Comparison of ENCODE assay signal across 13 cellular contexts in genomic region chrX:13086793-13087321, GRCh38. TPM values are rescaled to one million over a fixed set of nuclear protein-coding genes. Genes with fewer than 3 reads are reported as not detected.
DNase-seq lines count a peak whose midpoint lies in the region; ATAC-seq and TF ChIP-seq lines count a peak whose summit lies in the region.
"Not testable (repeated sequence)": the region's sequence is repeated elsewhere in the genome, so short reads cannot be mapped to it uniquely, and the experiment has no call there.
"Had no signal": no experiment of that assay in that cellular context is flagged by ENCODE, and none has a peak within 500 bp of the region (broad histone marks: within the 10 kb centered on the region; RNA-seq: fewer than 3 reads in every experiment).

No MANE protein-coding gene starts in this region.

- not testable (repeated sequence) for H3K27me3 Mint-ChIP-seq in activated B cell treated with CpG ODN at 0.5 μM for 24 hours; activated naive CD8-positive, alpha-beta T cell treated with anti-CD3 and anti-CD28 coated beads, Interleukin-2, amount 50 U/mL, for 24 hours; glutamatergic neuron (ENCODE audit: unreplicated experiment)
- peaks cover 63% of the 10 kb centered on the region for H3K27me3 Mint-ChIP-seq in activated T-cell treated with anti-CD3 and anti-CD28 coated beads, Interleukin-2, amount 50 U/mL, for 24 hours

- TF ChIP-seq CTCF in DND-41 (IDR thresholded peaks at IDR 0.05; ENCODE audit: borderline replicate concordance, extremely low read depth, low read length, poor library complexity, severe bottlenecking); OCI-LY3 (IDR thresholded peaks at IDR 0.05; ENCODE audit: low read depth, low read length); activated B cell treated with CpG ODN at 0.5 μM for 24 hours (IDR thresholded peaks at IDR 0.05); glutamatergic neuron (IDR thresholded peaks at IDR 0.05; ENCODE audit: partially characterized antibody, unreplicated experiment); smooth muscle cell (IDR thresholded peaks at IDR 0.05; ENCODE audit: borderline replicate concordance, insufficient read depth, poor library complexity, severe bottlenecking): not testable (repeated sequence)

- CTCF ChIA-PET in activated B cell treated with CpG ODN at 0.5 μM for 24 hours (lab: Charles Lee), result interaction anchor here (1.1 to 2.8 kb wide), 3 partner anchors 108 to 140 kb away, joined by 3 to 22 read pairs (median 4); no protein-coding TSS in a partner anchor

- H3F3A ChIP-seq in smooth muscle cell (ENCODE audit: low read depth), result not testable (repeated sequence)

- H3K36me3 Mint-ChIP-seq in activated B cell treated with CpG ODN at 0.5 μM for 24 hours (ENCODE audit: low read depth); activated T-cell treated with anti-CD3 and anti-CD28 coated beads, Interleukin-2, amount 50 U/mL, for 24 hours (ENCODE audit: low read depth); activated naive CD8-positive, alpha-beta T cell treated with anti-CD3 and anti-CD28 coated beads, Interleukin-2, amount 50 U/mL, for 24 hours (ENCODE audit: low read depth); glutamatergic neuron (ENCODE audit: unreplicated experiment): not testable (repeated sequence)

- H3K36me3 ChIP-seq in DND-41 (ENCODE audit: insufficient read depth, low read length); OCI-LY3 (replicated peaks; ENCODE audit: low read depth, low read length); smooth muscle cell (ENCODE audit: low read depth): not testable (repeated sequence)

- H3K79me2 ChIP-seq in DND-41 (ENCODE audit: insufficient read depth, low read length), result peaks cover 49% of the 10 kb centered on the region
- H3K79me2 ChIP-seq in OCI-LY3 (ENCODE audit: low read length); smooth muscle cell (ENCODE audit: low read depth): not testable (repeated sequence)

- H3K9me3 ChIP-seq in DND-41 (ENCODE audit: insufficient read depth, low read length, severe bottlenecking); OCI-LY3 (ENCODE audit: insufficient read depth, low read length); smooth muscle cell (replicated peaks; ENCODE audit: low read depth): not testable (repeated sequence)

- peaks cover 96% of the 10 kb centered on the region for H3K4me1 Mint-ChIP-seq in activated B cell treated with CpG ODN at 0.5 μM for 24 hours
- peaks cover 92% of the 10 kb centered on the region for H3K4me1 Mint-ChIP-seq in activated T-cell treated with anti-CD3 and anti-CD28 coated beads, Interleukin-2, amount 50 U/mL, for 24 hours (ENCODE audit: low read depth)
- H3K4me1 Mint-ChIP-seq in activated naive CD8-positive, alpha-beta T cell treated with anti-CD3 and anti-CD28 coated beads, Interleukin-2, amount 50 U/mL, for 24 hours, result peaks cover 93% of the 10 kb centered on the region
- not testable (repeated sequence) for H3K4me1 Mint-ChIP-seq in glutamatergic neuron (ENCODE audit: low read depth, unreplicated experiment)

- H3K9ac ChIP-seq in DND-41 (ENCODE audit: low read depth, low read length), result peak overlapping the region; percentile 73
- H3K9ac ChIP-seq in OCI-LY3 (ENCODE audit: low read length), result peak overlapping the region; percentile 59
- not testable (repeated sequence) for H3K9ac ChIP-seq in smooth muscle cell (ENCODE audit: low read depth)

- not testable (repeated sequence) for H3K9me3 Mint-ChIP-seq in activated B cell treated with CpG ODN at 0.5 μM for 24 hours; activated T-cell treated with anti-CD3 and anti-CD28 coated beads, Interleukin-2, amount 50 U/mL, for 24 hours; activated naive CD8-positive, alpha-beta T cell treated with anti-CD3 and anti-CD28 coated beads, Interleukin-2, amount 50 U/mL, for 24 hours; glutamatergic neuron (ENCODE audit: unreplicated experiment)

- peaks cover 98% of the 10 kb centered on the region for H3K4me1 ChIP-seq in DND-41 (ENCODE audit: insufficient read depth, low read length)
- peaks cover 98% of the 10 kb centered on the region for H3K4me1 ChIP-seq in OCI-LY3 (ENCODE audit: low read length)
- H3K4me1 ChIP-seq in smooth muscle cell (ENCODE audit: low read depth), result peaks cover 10% of the 10 kb centered on the region

- H3K4me3 ChIP-seq in DND-41 (ENCODE audit: low read depth in 1 of 2, low read length in 2 of 2) (peak overlapping the region; percentile 26 to 54; a peak in 2 of 4 replicates), OCI-LY3 (ENCODE audit: low read length) (0 out of 2 replicates have a peak overlapping the region, but pooled peaks have one; percentile 32)
- not testable (repeated sequence) for H3K4me3 ChIP-seq in smooth muscle cell

- H2AFZ ChIP-seq in DND-41 (ENCODE audit: low read depth, low read length); OCI-LY3 (ENCODE audit: low read depth, low read length): not testable (repeated sequence)
- H2AFZ ChIP-seq in smooth muscle cell (ENCODE audit: low read depth), result peak overlapping the region; percentile 63

- not testable (repeated sequence) for DNase-seq in DND-41; activated B cell treated with CpG ODN at 0.5 μM for 24 hours; activated T-cell treated with anti-CD3 and anti-CD28 coated beads, Interleukin-2, amount 50 U/mL, for 24 hours; activated naive CD8-positive, alpha-beta T cell treated with anti-CD3 and anti-CD28 coated beads, Interleukin-2, amount 50 U/mL, for 24 hours; glutamatergic neuron; smooth muscle cell (lab: John Stamatoyannopoulos, UW; ENCODE audit: unreplicated experiment)

- 98% methylated on average over 8 of the region's 8 CpGs for WGBS in smooth muscle cell (ENCODE audit: low lambda C conversion rate)

- POLR2A ChIA-PET in activated B cell treated with CpG ODN at 0.5 μM for 24 hours (lab: Charles Lee), result interaction anchor here (0.5 to 15.8 kb wide), 12 partner anchors 11 to 401 kb away, joined by 3 to 847 read pairs (median 26); partner anchors contain the start of gene TMSB4X

- H3K27ac ChIP-seq in DND-41 (ENCODE audit: low read length) (peak overlapping the region; percentile 99), OCI-LY3 (ENCODE audit: low read length) (peak overlapping the region; percentile 97)
- H3K27ac ChIP-seq in smooth muscle cell (ENCODE audit: low read depth), result not testable (repeated sequence)

- H3K4me3 Mint-ChIP-seq in activated B cell treated with CpG ODN at 0.5 μM for 24 hours, result peak overlapping the region; percentile 67
- H3K4me3 Mint-ChIP-seq in activated T-cell treated with anti-CD3 and anti-CD28 coated beads, Interleukin-2, amount 50 U/mL, for 24 hours, result peak overlapping the region; percentile 64
- H3K4me3 Mint-ChIP-seq in activated naive CD8-positive, alpha-beta T cell treated with anti-CD3 and anti-CD28 coated beads, Interleukin-2, amount 50 U/mL, for 24 hours, result peak overlapping the region; percentile 80
- not testable (repeated sequence) for H3K4me3 Mint-ChIP-seq in glutamatergic neuron (ENCODE audit: unreplicated experiment)

- ATAC-seq in DND-41 (ENCODE audit: insufficient read depth, low read depth); activated B cell treated with CpG ODN at 0.5 μM for 24 hours (ENCODE audit: low read depth); activated naive CD8-positive, alpha-beta T cell treated with anti-CD3 and anti-CD28 coated beads, Interleukin-2, amount 50 U/mL, for 24 hours: not testable (repeated sequence)

- H3K4me2 ChIP-seq in DND-41 (ENCODE audit: insufficient read depth, low read length) (peak overlapping the region; percentile 63), OCI-LY3 (ENCODE audit: low read length) (peak overlapping the region; percentile 52)
- not testable (repeated sequence) for H3K4me2 ChIP-seq in smooth muscle cell

- intact Hi-C loops in activated B cell treated with CpG ODN at 0.5 μM for 24 hours (cut with micrococcal nuclease), result loop anchor here (1.0 kb wide), 4 partner anchors 13 to 137 kb away; no protein-coding TSS in a partner anchor

- not testable (repeated sequence) for H3K27me3 ChIP-seq in DND-41 (ENCODE audit: insufficient read depth, low read length, poor library complexity); OCI-LY3 (ENCODE audit: low read depth, low read length); smooth muscle cell (ENCODE audit: low read depth)

- not testable (repeated sequence) for H4K20me1 ChIP-seq in DND-41 (ENCODE audit: insufficient read depth, low read length); OCI-LY3 (ENCODE audit: insufficient read depth, low read length); smooth muscle cell (ENCODE audit: low read depth)

- peak overlapping the region; percentile 98 for H3K27ac Mint-ChIP-seq in activated B cell treated with CpG ODN at 0.5 μM for 24 hours
- H3K27ac Mint-ChIP-seq in activated T-cell treated with anti-CD3 and anti-CD28 coated beads, Interleukin-2, amount 50 U/mL, for 24 hours, result peak overlapping the region; percentile 97
- H3K27ac Mint-ChIP-seq in activated naive CD8-positive, alpha-beta T cell treated with anti-CD3 and anti-CD28 coated beads, Interleukin-2, amount 50 U/mL, for 24 hours, result peak overlapping the region; percentile 98
- peak overlapping the region; percentile 79 for H3K27ac Mint-ChIP-seq in glutamatergic neuron (ENCODE audit: unreplicated experiment)

RNA-seq across cellular contexts. Expression of gene FAM9C, which starts 42.4 kb away (rescaled TPM):
- not detected in 2 replicates for total RNA-seq in activated B cell treated with CpG ODN at 0.5 μM for 24 hours
- total RNA-seq in glutamatergic neuron (ENCODE audit: unreplicated experiment), result not detected
- not detected in 2 replicates for total RNA-seq in smooth muscle cell
- not detected in 2 replicates for polyA plus RNA-seq in smooth muscle cell
- total RNA-seq: cardiac muscle cell; dermis microvascular lymphatic vessel endothelial cell; H9; T-helper 2 cell treated with Interferon-gamma antibody and Interleukin-4, amounts not matched to agents 100 ng/mL and 5 ng/mL, for 36 hours had no signal
- polyA plus RNA-seq: cardiac muscle cell, heart left ventricle, neural cell had no signal
